ENCODE assay signal across 8 cellular contexts in the genomic region with DNA sequence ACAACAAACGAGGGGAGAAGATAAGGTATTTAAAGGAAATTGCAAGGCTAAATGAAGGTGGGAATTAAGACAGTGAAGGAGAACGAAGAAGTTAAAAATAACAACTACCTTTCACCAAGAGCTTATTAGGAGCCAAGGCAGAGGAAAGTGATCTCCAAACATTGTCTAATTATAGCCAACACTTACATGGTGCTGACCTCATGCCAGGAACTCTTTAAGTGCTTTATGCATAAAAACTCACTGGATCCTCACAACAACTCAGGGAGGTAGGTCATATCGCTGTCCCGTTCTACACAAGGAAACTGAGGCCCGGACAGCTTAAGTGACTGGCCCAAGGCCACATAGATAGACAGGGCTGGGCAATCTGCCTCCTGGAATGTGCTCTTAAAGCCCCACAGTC. TPM values are rescaled to one million over a fixed set of nuclear protein-coding genes. Genes with fewer than 3 reads are reported as not detected.
DNase-seq lines count a peak whose midpoint lies in the region; ATAC-seq and TF ChIP-seq lines count a peak whose summit lies in the region.
"Had no signal": no experiment of that assay in that cellular context is flagged by ENCODE, and none has a peak within 500 bp of the region (broad histone marks: within the 10 kb centered on the region; RNA-seq: fewer than 3 reads in every experiment).

No MANE protein-coding gene starts in this region.

- H3K27ac ChIP-seq in HUES64 (ENCODE audit: low read depth, low read length), result no peak overlapping the region
- no peak overlapping the region for H3K27ac ChIP-seq in aorta (ENCODE audit: low read depth in 1 of 2, low read length in 2 of 2)

- CTCF ChIA-PET in activated CD8-positive, alpha-beta T cell treated with anti-CD3 and anti-CD28 coated beads for 36 hours (lab: Charles Lee), result interaction anchor here (0.6 to 18.1 kb wide), 28 partner anchors 13 to 755 kb away, joined by 3 to 602 read pairs (median 8); a partner anchor contains a TSS

- WGBS in HUES64, result 86% methylated on average over 4 of the region's 5 CpGs
- 31 to 35% methylated on average over 5 of the region's 5 CpGs for WGBS in aorta, 2 donors

- peaks cover 28% of the 10 kb centered on the region for H3K4me1 Mint-ChIP-seq in activated CD8-positive, alpha-beta T cell treated with anti-CD3 and anti-CD28 coated beads for 36 hours (ENCODE audit: low read depth)
- H3K4me1 Mint-ChIP-seq in immature natural killer cell, result peaks cover 24 to 26% of the 10 kb centered on the region in 2 donors
- peaks cover 37% of the 10 kb centered on the region for H3K4me1 Mint-ChIP-seq in stimulated activated naive CD8-positive, alpha-beta T cell treated with anti-CD3 and anti-CD28 coated beads, Interleukin-15, amount 100 ng/mL, for 72 hours

- no peaks in the 10 kb centered on the region for H3K36me3 Mint-ChIP-seq in activated CD8-positive, alpha-beta T cell treated with anti-CD3 and anti-CD28 coated beads for 36 hours (ENCODE audit: low read depth)
- H3K36me3 Mint-ChIP-seq in immature natural killer cell, result no peaks in the 10 kb centered on the region

- no peak for ATAC-seq in activated CD8-positive, alpha-beta T cell treated with anti-CD3 and anti-CD28 coated beads for 36 hours
- no peak for ATAC-seq in stimulated activated naive CD8-positive, alpha-beta T cell treated with anti-CD3 and anti-CD28 coated beads, Interleukin-15, amount 100 ng/mL, for 72 hours
- ATAC-seq in omental fat pad (ENCODE audit: low FRiP score) (no peak), aorta (ENCODE audit: low FRiP score) (no peak)

- H3K4me1 ChIP-seq in HUES64 (ENCODE audit: insufficient read depth, low read length), result peaks cover 10% of the 10 kb centered on the region; the same call in 1 of the 2 replicates
- H3K4me1 ChIP-seq in aorta (ENCODE audit: control insufficient read depth in 1 of 2, insufficient read depth in 2 of 2, low read length in 2 of 2), result no peaks in the 10 kb centered on the region

- H3K4me3 Mint-ChIP-seq in activated CD8-positive, alpha-beta T cell treated with anti-CD3 and anti-CD28 coated beads for 36 hours, result peak overlapping the region; percentile 76
- no peak overlapping the region for H3K4me3 Mint-ChIP-seq in immature natural killer cell
- peak overlapping the region; percentile 85 to 91 for H3K4me3 Mint-ChIP-seq in stimulated activated naive CD8-positive, alpha-beta T cell treated with anti-CD3 and anti-CD28 coated beads, Interleukin-15, amount 100 ng/mL, for 72 hours

- no peak for TF ChIP-seq CTCF in activated CD8-positive, alpha-beta T cell treated with anti-CD3 and anti-CD28 coated beads for 36 hours (IDR thresholded peaks at IDR 0.05)
- no peak for TF ChIP-seq CTCF in omental fat pad (IDR thresholded peaks at IDR 0.05)

- POLR2A ChIA-PET in activated CD8-positive, alpha-beta T cell treated with anti-CD3 and anti-CD28 coated beads for 36 hours (lab: Charles Lee), result interaction anchor here (1.0 to 8.3 kb wide), 13 partner anchors 8 to 91 kb away, joined by 3 to 74 read pairs (median 6); a partner anchor contains a TSS

- no peaks in the 10 kb centered on the region for H3K9me3 ChIP-seq in HUES64 (ENCODE audit: insufficient read depth, low read depth, low read length)
- no peaks in the 10 kb centered on the region for H3K9me3 ChIP-seq in aorta (ENCODE audit: control insufficient read depth, low read length)

- no peaks in the 10 kb centered on the region for H3K27me3 Mint-ChIP-seq in activated CD8-positive, alpha-beta T cell treated with anti-CD3 and anti-CD28 coated beads for 36 hours
- H3K27me3 Mint-ChIP-seq in immature natural killer cell (ENCODE audit: low read depth in 3 of 3), result peaks cover 10 to 22% (median 14%) of the 10 kb centered on the region in 3 donors
- no peaks in the 10 kb centered on the region for H3K27me3 Mint-ChIP-seq in stimulated activated naive CD8-positive, alpha-beta T cell treated with anti-CD3 and anti-CD28 coated beads, Interleukin-15, amount 100 ng/mL, for 72 hours
- H3K27me3 Mint-ChIP-seq: activated T-cell treated with anti-CD3 and anti-CD28 coated beads, Interleukin-2, amount 50 U/mL, for 24 hours had no signal

- no peak overlapping the region for H3K9ac ChIP-seq in HUES64 (ENCODE audit: low read depth, low read length)

- H3K36me3 ChIP-seq in HUES64 (ENCODE audit: insufficient read depth, low read length), result no peaks in the 10 kb centered on the region
- no peaks in the 10 kb centered on the region for H3K36me3 ChIP-seq in aorta (ENCODE audit: control insufficient read depth in 1 of 2, insufficient read depth in 2 of 2, low read length in 1 of 2)

- intact Hi-C loops in activated CD8-positive, alpha-beta T cell treated with anti-CD3 and anti-CD28 coated beads for 36 hours (cut with micrococcal nuclease), result loop anchor here (5.0 kb wide), 2 partner anchors 41 to 96 kb away; a partner anchor contains a TSS
- intact Hi-C loops in aorta (cut with DNase I), result no loop called here

- DNase-seq in activated CD8-positive, alpha-beta T cell treated with anti-CD3 and anti-CD28 coated beads for 36 hours, result no peak
- DNase-seq in immature natural killer cell (no peak), NCI-H2107 treated with DMSO at 0.1 percent for 48 hours (lab: John Stamatoyannopoulos, UW; ENCODE audit: unreplicated experiment) (no peak), omental fat pad (ENCODE audit: low spot score) (no peak), aorta (no peak)
- DNase-seq in stimulated activated naive CD8-positive, alpha-beta T cell treated with anti-CD3 and anti-CD28 coated beads, Interleukin-15, amount 100 ng/mL, for 72 hours, result no peak

- no peaks in the 10 kb centered on the region for H3K9me3 Mint-ChIP-seq in activated CD8-positive, alpha-beta T cell treated with anti-CD3 and anti-CD28 coated beads for 36 hours
- no peaks in the 10 kb centered on the region for H3K9me3 Mint-ChIP-seq in immature natural killer cell
- no peaks in the 10 kb centered on the region for H3K9me3 Mint-ChIP-seq in stimulated activated naive CD8-positive, alpha-beta T cell treated with anti-CD3 and anti-CD28 coated beads, Interleukin-15, amount 100 ng/mL, for 72 hours
- H3K9me3 Mint-ChIP-seq: activated T-cell treated with anti-CD3 and anti-CD28 coated beads, Interleukin-2, amount 50 U/mL, for 24 hours had no signal

- H3K27me3 ChIP-seq in HUES64 (ENCODE audit: insufficient read depth, low read length) (peaks cover 35% of the 10 kb centered on the region), aorta (ENCODE audit: control insufficient read depth in 1 of 2, insufficient read depth in 2 of 2, low read length in 1 of 2) (no peaks in the 10 kb centered on the region)

- peak overlapping the region; percentile 96 for H3K27ac Mint-ChIP-seq in activated CD8-positive, alpha-beta T cell treated with anti-CD3 and anti-CD28 coated beads for 36 hours
- H3K27ac Mint-ChIP-seq in immature natural killer cell, result peak overlapping the region in 5 of 6 donors; percentile 30 to 94 (median 93)
- no peak overlapping the region for H3K27ac Mint-ChIP-seq in stimulated activated naive CD8-positive, alpha-beta T cell treated with anti-CD3 and anti-CD28 coated beads, Interleukin-15, amount 100 ng/mL, for 72 hours

- H3K4me3 ChIP-seq in HUES64 (ENCODE audit: low read length) (0 out of 2 replicates have a peak overlapping the region, but pooled peaks have one; percentile 52), aorta (ENCODE audit: low read length in 2 of 2) (no peak overlapping the region)

RNA-seq across cellular contexts. Expression of a gene that starts 19.5 kb away (rescaled TPM):
- 3.0 TPM for polyA plus RNA-seq in HUES64 (2013, experiment 1 of 2)
- 3.4 TPM for polyA plus RNA-seq in HUES64 (2013, experiment 2 of 2)
- total RNA-seq in activated CD8-positive, alpha-beta T cell treated with anti-CD3 and anti-CD28 coated beads for 36 hours, result 10 to 100 TPM; 26.0 to 26.4 TPM
- 1 to 10 TPM; 1.1 to 3.1 (median 1.2) TPM for polyA plus RNA-seq in immature natural killer cell
- 10 to 100 TPM; 19.0 to 67.9 (median 29.5) TPM for total RNA-seq in omental fat pad
- 100 to 1,000 TPM in 1 of 2 donors, 10 to 100 TPM in 1; 64.2 to 129 TPM for total RNA-seq in aorta
- polyA plus RNA-seq in aorta, result 10 to 100 TPM in 1 of 2 donors, 1 to 10 TPM in 1; 7.1 to 13.8 TPM

RNA-seq across cellular contexts. Expression of a gene that starts 25.0 kb away (rescaled TPM):
- 10.8 TPM for polyA plus RNA-seq in HUES64 (2013, experiment 1 of 2)
- 15.4 TPM for polyA plus RNA-seq in HUES64 (2013, experiment 2 of 2)
- 100 to 1,000 TPM; 120 to 128 TPM for total RNA-seq in activated CD8-positive, alpha-beta T cell treated with anti-CD3 and anti-CD28 coated beads for 36 hours
- polyA plus RNA-seq in immature natural killer cell (1 to 10 TPM in 2 of 3 donors, under 1 TPM in 1; 0.83 to 2.1 (median 1.3) TPM), aorta (100 to 1,000 TPM in 1 of 2 donors, 10 to 100 TPM in 1; 48.2 to 392 TPM)
- total RNA-seq in omental fat pad (1,000 to 10,000 TPM in 1 of 4 donors, 100 to 1,000 TPM in 2, 10 to 100 TPM in 1; 74.9 to 1,106 (median 350) TPM), aorta (100 to 1,000 TPM; 175 to 677 TPM)

RNA-seq across cellular contexts. Expression of a gene that starts 43.5 kb away (rescaled TPM):
- 25.8 TPM for polyA plus RNA-seq in HUES64 (2013, experiment 1 of 2)
- 27.5 TPM for polyA plus RNA-seq in HUES64 (2013, experiment 2 of 2)
- 10 to 100 TPM; 25.6 to 28.4 TPM for total RNA-seq in activated CD8-positive, alpha-beta T cell treated with anti-CD3 and anti-CD28 coated beads for 36 hours
- 10 to 100 TPM; 25.8 to 50.8 (median 32.2) TPM for polyA plus RNA-seq in immature natural killer cell
- total RNA-seq in omental fat pad, result 10 to 100 TPM; 33.6 to 65.5 (median 52.6) TPM
- total RNA-seq in aorta, result 10 to 100 TPM; 28.2 to 32.2 TPM
- 10 to 100 TPM; 40.9 to 44.0 TPM for polyA plus RNA-seq in aorta

RNA-seq across cellular contexts. Expression of a gene that starts 53.2 kb away (rescaled TPM):
- not detected for polyA plus RNA-seq in HUES64 (2013, experiment 1 of 2)
- polyA plus RNA-seq in HUES64 (2013, experiment 2 of 2), result not detected
- not detected for total RNA-seq in activated CD8-positive, alpha-beta T cell treated with anti-CD3 and anti-CD28 coated beads for 36 hours
- polyA plus RNA-seq in immature natural killer cell (not detected), aorta (not detected)
- total RNA-seq in omental fat pad (1 to 10 TPM in 3 of 4 donors, not detected in 1; 1.1 to 1.9 (median 1.1) TPM), aorta (under 1 TPM in 1 of 2 donors, not detected in 1; 0.84 TPM)

Comparison
In these comparisons a context has a peak if more than half of its experiments do, and no peak if none do; other contexts are left out.
1. H3K27ac Mint-ChIP-seq: peak in activated CD8-positive, alpha-beta T cell treated with anti-CD3 and anti-CD28 coated beads for 36 hours (single experiment) and immature natural killer cell (5 of 6); none in stimulated activated naive CD8-positive, alpha-beta T cell treated with anti-CD3 and anti-CD28 coated beads, Interleukin-15, amount 100 ng/mL, for 72 hours (0 of 2).
2. H3K4me3 Mint-ChIP-seq: peak in activated CD8-positive, alpha-beta T cell treated with anti-CD3 and anti-CD28 coated beads for 36 hours (single experiment) and stimulated activated naive CD8-positive, alpha-beta T cell treated with anti-CD3 and anti-CD28 coated beads, Interleukin-15, amount 100 ng/mL, for 72 hours (2 of 2); none in immature natural killer cell (0 of 5).